Comparison of ENCODE assay signal across 10 cellular contexts in genomic region chr4:133150643-133151300, GRCh38. TPM values are rescaled to one million over a fixed set of nuclear protein-coding genes. Genes with fewer than 3 reads are reported as not detected.
DNase-seq lines count a peak whose midpoint lies in the region; ATAC-seq and TF ChIP-seq lines count a peak whose summit lies in the region.
"Had no signal": no experiment of that assay in that cellular context is flagged by ENCODE, and none has a peak within 500 bp of the region (broad histone marks: within the 10 kb centered on the region; RNA-seq: fewer than 3 reads in every experiment).

No MANE protein-coding gene starts in this region.

- H3K4me3 ChIP-seq in foreskin fibroblast (ENCODE audit: low read depth in 1 of 2, low read length in 2 of 2), result peak overlapping the region; percentile 54 to 61
- peak overlapping the region; percentile 62 for H3K4me3 ChIP-seq in psoas muscle

- intact Hi-C loops in psoas muscle (cut with DNase I), result no loop called here

- no peak overlapping the region for H3K27ac ChIP-seq in psoas muscle

- peaks cover 7 to 96% (median 41%) of the 10 kb centered on the region in 3 donors for H3K27me3 ChIP-seq in psoas muscle (ENCODE audit: insufficient read depth in 3 of 3, low read length in 2 of 3)

- peaks cover 26% of the 10 kb centered on the region for H3K4me1 ChIP-seq in psoas muscle

- no peak for TF ChIP-seq CTCF in foreskin fibroblast (IDR thresholded peaks at IDR 0.05; ENCODE audit: low read depth, low read length)
- TF ChIP-seq CTCF in psoas muscle (IDR thresholded peaks at IDR 0.05), result no peak

- 0 to 1% (median 1%) methylated on average over 49 to 51 of the region's 51 CpGs for WGBS in psoas muscle, 3 donors

- ATAC-seq in psoas muscle (no peak), HG02885 (IDR thresholded peaks at IDR 0.05; ENCODE audit: poor library complexity, unreplicated experiment) (no peak), GM18511 (IDR thresholded peaks at IDR 0.05; ENCODE audit: unreplicated experiment) (no peak)

- H3K36me3 ChIP-seq in psoas muscle (ENCODE audit: insufficient read depth in 1 of 2, low read depth in 1 of 2), result no peaks in the 10 kb centered on the region

- DNase-seq in ELF-1 (ENCODE audit: low read depth, low spot score), result peak; percentile 63
- peak; percentile 38 for DNase-seq in NCI-H69 (lab: John Stamatoyannopoulos, UW)
- DNase-seq in foreskin fibroblast, result peak in 1 of 2 donors; percentile 15
- DNase-seq in psoas muscle, result peak in 1 of 2 donors; percentile 52
- no peak for DNase-seq in SIG-M5 treated with dmso at 0.1 percent for 504 hours (lab: John Stamatoyannopoulos, UW; ENCODE audit: unreplicated experiment)
- no peak for DNase-seq in RPMI8226
- DNase-seq: activated gamma-delta T cell treated with Interleukin-2 at 50 U/mL for 16 hours, NCI-H1092 treated with DMSO at 0.1 percent for 48 hours had no signal

- H3K9me3 ChIP-seq in psoas muscle, result no peaks in the 10 kb centered on the region

RNA-seq across cellular contexts. Expression of gene PCDH10, which starts 1.7 kb away (rescaled TPM):
- total RNA-seq in psoas muscle, result under 1 TPM in 1 of 4 donors, not detected in 3; 0.12 TPM
- polyA plus RNA-seq in psoas muscle, result under 1 TPM; 0.01 to 0.05 (median 0.01) TPM

Comparison
In these comparisons a context has a peak if more than half of its experiments do, and no peak if none do; other contexts are left out.
1. DNase-seq: peak in ELF-1 (single experiment) and NCI-H69 (single experiment); none in SIG-M5 treated with dmso at 0.1 percent for 504 hours (single experiment) and RPMI8226 (single experiment).